Comparison of ENCODE assay signal across 26 cellular contexts in genomic region chr5:126472538-126472889, GRCh38. TPM values are rescaled to one million over a fixed set of nuclear protein-coding genes. Genes with fewer than 3 reads are reported as not detected.
DNase-seq lines count a peak whose midpoint lies in the region; ATAC-seq and TF ChIP-seq lines count a peak whose summit lies in the region.
"Had no signal": no experiment of that assay in that cellular context is flagged by ENCODE, and none has a peak within 500 bp of the region (broad histone marks: within the 10 kb centered on the region; RNA-seq: fewer than 3 reads in every experiment).

No MANE protein-coding gene starts in this region.

- H3K27ac Mint-ChIP-seq in WTC11 = 0 out of 2 replicates have a peak overlapping the region, but pooled peaks have one; percentile 12
- H3K27ac Mint-ChIP-seq: B cell, IgD-negative memory B cell, T-helper 17 cell had no signal

- H3K9me3 ChIP-seq in GM23248 (ENCODE audit: low read depth) (no peaks in the 10 kb centered on the region), hepatocyte (ENCODE audit: low read depth) (no peaks in the 10 kb centered on the region), thoracic aorta (no peaks in the 10 kb centered on the region)
- H3K9me3 ChIP-seq: lower lobe of right lung, neutrophil, Peyer's patch, SJCRH30, tibial nerve had no signal

- H4K20me1 ChIP-seq in GM23248 (ENCODE audit: insufficient read depth) = no peaks in the 10 kb centered on the region
- no peaks in the 10 kb centered on the region for H4K20me1 ChIP-seq in hepatocyte (ENCODE audit: insufficient read depth, poor library complexity, severe bottlenecking)

- H3K9ac ChIP-seq in GM23248 = peak overlapping the region; percentile 55

- 61 to 77% methylated on average over 2 of the region's 2 CpGs for WGBS in GM23248 (ENCODE audit: low coverage in 1 of 2, low lambda C conversion rate in 2 of 2, missing lambda C conversion rate in 2 of 2), 2 experiments
- 87% methylated on average over 2 of the region's 2 CpGs for WGBS in hepatocyte (ENCODE audit: low lambda C conversion rate, missing lambda C conversion rate)

- peaks cover 76% of the 10 kb centered on the region for H3K36me3 ChIP-seq in GM23248 (ENCODE audit: low read depth)
- no peaks in the 10 kb centered on the region for H3K36me3 ChIP-seq in hepatocyte (replicated peaks; ENCODE audit: insufficient read depth, low read depth)
- H3K36me3 ChIP-seq in thoracic aorta = peaks cover 20% of the 10 kb centered on the region
- H3K36me3 ChIP-seq: cardiac muscle cell, neutrophil had no signal

- no peak for DNase-seq in GM23248
- DNase-seq in WTC11 (ENCODE audit: low spot score) = no peak
- no peak for DNase-seq in hepatocyte (ENCODE audit: low spot score)
- DNase-seq in thoracic aorta (ENCODE audit: low spot score) = no peak
- no peak for DNase-seq in HuH-7.5 (ENCODE audit: low spot score)
- no peak for DNase-seq in NCI-H2107 treated with DMSO at 0.1 percent for 48 hours (lab: John Stamatoyannopoulos, UW; ENCODE audit: unreplicated experiment)
- DNase-seq in hypothalamus (lab: John Stamatoyannopoulos, UW) = no peak
- DNase-seq: activated CD8-positive, alpha-beta memory T cell treated with anti-CD3 and anti-CD28 coated beads, Interleukin-2, amount 50 U/mL, for 4 hours; activated effector memory CD4-positive, alpha-beta T cell treated with Interleukin-2 at 50 U/mL for 16 hours; DMS79 treated with DMSO at 0.1 percent for 48 hours; dorsolateral prefrontal cortex; lower lobe of right lung; NCI-H1417 treated with DMSO at 0.1 percent for 48 hours; Peyer's patch; stimulated activated CD4-positive, alpha-beta T cell treated with anti-CD3 and anti-CD28 coated beads, Interleukin-4, amount 100 ng/mL, for 1 hour; stimulated activated naive CD4-positive, alpha-beta T cell; T-helper 17 cell had no signal

- H3K27me3 ChIP-seq in GM23248 (replicated peaks; ENCODE audit: insufficient read depth) (no peaks in the 10 kb centered on the region), hepatocyte (no peaks in the 10 kb centered on the region), thoracic aorta (replicated peaks; ENCODE audit: insufficient read depth) (no peaks in the 10 kb centered on the region)
- H3K27me3 ChIP-seq: cardiac muscle cell, dorsolateral prefrontal cortex, neutrophil, Peyer's patch, SJCRH30, tibial nerve had no signal

- no peak for TF ChIP-seq CTCF in WTC11 (IDR thresholded peaks at IDR 0.05)
- TF ChIP-seq CTCF in hepatocyte (IDR thresholded peaks at IDR 0.05; ENCODE audit: poor library complexity) = no peak
- TF ChIP-seq CTCF in thoracic aorta (IDR thresholded peaks at IDR 0.05) = no peak

- no peak overlapping the region for H3K4me3 Mint-ChIP-seq in WTC11
- H3K4me3 Mint-ChIP-seq: B cell, IgD-negative memory B cell, T-helper 17 cell had no signal

- H3K27ac ChIP-seq in GM23248 (peak overlapping the region; percentile 91), hepatocyte (peak overlapping the region; percentile 39), thoracic aorta (peak overlapping the region; percentile 55 to 62)
- H3K27ac ChIP-seq: cardiac muscle cell, lower lobe of right lung, neutrophil, Peyer's patch, SJCRH30 had no signal

- peaks cover 86% of the 10 kb centered on the region for H3K4me1 ChIP-seq in GM23248 (ENCODE audit: insufficient read depth)
- peaks cover 21% of the 10 kb centered on the region for H3K4me1 ChIP-seq in hepatocyte (ENCODE audit: insufficient read depth)
- H3K4me1 ChIP-seq in thoracic aorta (ENCODE audit: control insufficient read depth in 1 of 2, low read depth in 2 of 2) = peaks cover 29 to 43% of the 10 kb centered on the region in 2 donors
- H3K4me1 ChIP-seq: lower lobe of right lung had no signal

- no peaks in the 10 kb centered on the region for H3K27me3 Mint-ChIP-seq in WTC11 (ENCODE audit: low read depth)
- H3K27me3 Mint-ChIP-seq: B cell, IgD-negative memory B cell, T-helper 17 cell had no signal

- POLR2A ChIA-PET in WTC11 (lab: Charles Lee) = no interaction called here

- CTCF ChIA-PET in WTC11 (lab: Charles Lee) = no interaction called here

- peaks cover 6% of the 10 kb centered on the region for H3K36me3 Mint-ChIP-seq in WTC11

- H3F3A ChIP-seq in GM23248 (ENCODE audit: insufficient read depth) = peaks cover 86% of the 10 kb centered on the region

- H3K4me1 Mint-ChIP-seq in WTC11 = peaks cover 11% of the 10 kb centered on the region
- H3K4me1 Mint-ChIP-seq: B cell, IgD-negative memory B cell, T-helper 17 cell had no signal

- H3K4me2 ChIP-seq in GM23248 (ENCODE audit: unreplicated experiment) = peak overlapping the region; percentile 71
- peak overlapping the region; percentile 17 for H3K4me2 ChIP-seq in hepatocyte

- in situ Hi-C loops in GM23248 (cut with MboI) = no loop called here

- ATAC-seq in WTC11 = no peak
- no peak for ATAC-seq in thoracic aorta (ENCODE audit: insufficient number of reproducible peaks, low FRiP score, low read depth)
- no peak for ATAC-seq in HG02623 (IDR thresholded peaks at IDR 0.05; ENCODE audit: unreplicated experiment)
- ATAC-seq: GM12878, lower lobe of right lung, T-helper 17 cell had no signal

- H3K4me3 ChIP-seq in GM23248 = peak overlapping the region; percentile 7
- H3K4me3 ChIP-seq in hepatocyte = no peak overlapping the region
- no peak overlapping the region for H3K4me3 ChIP-seq in thoracic aorta
- H3K4me3 ChIP-seq: cardiac muscle cell, dorsolateral prefrontal cortex, GM12878, lower lobe of right lung, Peyer's patch, SJCRH30, tibial nerve had no signal

- H3K9me2 ChIP-seq in GM23248 (ENCODE audit: insufficient read depth) = no peaks in the 10 kb centered on the region
- no peaks in the 10 kb centered on the region for H3K9me2 ChIP-seq in hepatocyte (replicated peaks; ENCODE audit: insufficient read depth)

- H3K9me3 Mint-ChIP-seq in WTC11 = no peaks in the 10 kb centered on the region
- H3K9me3 Mint-ChIP-seq: IgD-negative memory B cell had no signal

- peaks cover 59% of the 10 kb centered on the region for H3K79me2 ChIP-seq in GM23248 (ENCODE audit: insufficient read depth)
- no peaks in the 10 kb centered on the region for H3K79me2 ChIP-seq in hepatocyte

- H2AFZ ChIP-seq in GM23248 = no peak overlapping the region
- H2AFZ ChIP-seq in hepatocyte = no peak overlapping the region

TF ChIP-seq in WTC11, 78 proteins besides CTCF, POLR2A, EP300 and RAD21 (continues in another document):
- no peak for TF ChIP-seq AR (CRISPR knock-in tag; IDR thresholded peaks at IDR 0.05)
- no peak for TF ChIP-seq SMAD3 (CRISPR knock-in tag; IDR thresholded peaks at IDR 0.05; ENCODE audit: borderline replicate concordance)
- TF ChIP-seq JAZF1 (CRISPR knock-in tag; IDR thresholded peaks at IDR 0.05) = no peak
- no peak for TF ChIP-seq USF2 (CRISPR knock-in tag; IDR thresholded peaks at IDR 0.05)
- no peak for TF ChIP-seq PREB (CRISPR knock-in tag; IDR thresholded peaks at IDR 0.05; ENCODE audit: borderline replicate concordance)
- TF ChIP-seq CREM (CRISPR knock-in tag; IDR thresholded peaks at IDR 0.05) = no peak
- no peak for TF ChIP-seq USF1 (CRISPR knock-in tag; IDR thresholded peaks at IDR 0.05)

RNA-seq across cellular contexts. Expression of gene GRAMD2B, which starts 49.3 kb away (rescaled TPM):
- total RNA-seq in GM23248 (2014; rRNA removed; shearing (Covaris generic)) = 88.5 and 90.4 TPM in 2 replicates
- polyA plus RNA-seq in GM23248 (2016; fragmentation: Nextera tagmentation; extraction: Ambion mirVana) = 128 and 129 TPM in 2 replicates
- 10.3 to 11.6 TPM (median 10.8 TPM) in 3 replicates for total RNA-seq in WTC11 (2021)
- total RNA-seq in hepatocyte = 24.4 and 32.5 TPM in 2 replicates
- polyA plus RNA-seq in hepatocyte = 9.3 and 18.9 TPM in 2 replicates
- 10 to 100 TPM; 59.3 to 79.5 TPM for total RNA-seq in thoracic aorta
- total RNA-seq: NCI-H460 had no signal

Comparison
In these comparisons a context has a peak if more than half of its experiments do, and no peak if none do; other contexts are left out.
1. H3K27ac ChIP-seq: peak in every context shown above with its lines; median percentile 91 in GM23248; 58 in thoracic aorta; 39 in hepatocyte.